12 cellular contexts compared by ENCODE assay signal in genomic region chr19:35459414-35460082, GRCh38. TPM values are rescaled to one million over a fixed set of nuclear protein-coding genes. Genes with fewer than 3 reads are reported as not detected.
DNase-seq lines count a peak whose midpoint lies in the region; ATAC-seq and TF ChIP-seq lines count a peak whose summit lies in the region.
"Had no signal": no experiment of that assay in that cellular context is flagged by ENCODE, and none has a peak within 500 bp of the region (broad histone marks: within the 10 kb centered on the region; RNA-seq: fewer than 3 reads in every experiment).

No MANE protein-coding gene starts in this region.

- H3K36me3 Mint-ChIP-seq in activated B cell treated with CpG ODN at 0.5 μM for 24 hours (ENCODE audit: low read depth) = no peaks in the 10 kb centered on the region

- in situ Hi-C loops in G401 (cut with HindIII; ENCODE audit: low sequenced_read_pairs) = no loop called here

- TF ChIP-seq CTCF in activated B cell treated with CpG ODN at 0.5 μM for 24 hours (IDR thresholded peaks at IDR 0.05) = no peak

- no peaks in the 10 kb centered on the region for H3K27me3 Mint-ChIP-seq in activated B cell treated with CpG ODN at 0.5 μM for 24 hours

- DNase-seq in G401 (ENCODE audit: low spot score) = peak; percentile 6
- no peak for DNase-seq in activated B cell treated with CpG ODN at 0.5 μM for 24 hours
- peak; percentile 30 for DNase-seq in kidney tubule cell (ENCODE audit: low spot score)
- DNase-seq in sciatic nerve (ENCODE audit: low spot score) = peak; percentile 66
- no peak for DNase-seq in activated T-cell treated with anti-CD3 and anti-CD28 coated beads for 4 hours
- DNase-seq in NCI-H345 treated with DMSO at 0.1 percent for 48 hours (lab: John Stamatoyannopoulos, UW; ENCODE audit: unreplicated experiment) = no peak
- DNase-seq in AG20443 (ENCODE audit: low spot score) = no peak
- DNase-seq: activated CD4-positive, alpha-beta T cell treated with anti-CD3 and anti-CD28 coated beads for 48 hours; NCI-H446 had no signal

- ATAC-seq in activated B cell treated with CpG ODN at 0.5 μM for 24 hours (ENCODE audit: low read depth) = no peak
- ATAC-seq in sciatic nerve = peak; percentile 80
- ATAC-seq in HG02973 (IDR thresholded peaks at IDR 0.05; ENCODE audit: unreplicated experiment) = no peak

- POLR2A ChIA-PET in activated B cell treated with CpG ODN at 0.5 μM for 24 hours (lab: Charles Lee) = interaction anchor here (0.6 to 4.9 kb wide), 8 partner anchors 31 to 1096 kb away, joined by 3 to 46 read pairs (median 4); partner anchors contain the start of genes CD22 and FFAR1

- peak overlapping the region; percentile 47 for H3K27ac Mint-ChIP-seq in activated B cell treated with CpG ODN at 0.5 μM for 24 hours

- CTCF ChIA-PET in activated B cell treated with CpG ODN at 0.5 μM for 24 hours (lab: Charles Lee) = interaction anchor here (2.2 to 3.7 kb wide), 2 partner anchors 9 to 36 kb away, joined by 6 to 18 read pairs; no protein-coding TSS in a partner anchor

- peaks cover 85% of the 10 kb centered on the region for H3K4me1 Mint-ChIP-seq in activated B cell treated with CpG ODN at 0.5 μM for 24 hours

- peak overlapping the region; percentile 6 for H3K4me3 Mint-ChIP-seq in activated B cell treated with CpG ODN at 0.5 μM for 24 hours

- intact Hi-C loops in activated B cell treated with CpG ODN at 0.5 μM for 24 hours (cut with micrococcal nuclease) (loop anchor here (1.0 to 10.0 kb wide), 4 partner anchors 25 to 395 kb away; partner anchors contain the start of gene FXYD7), sciatic nerve (cut with DNase I) (no loop called here)

- no peaks in the 10 kb centered on the region for H3K9me3 Mint-ChIP-seq in activated B cell treated with CpG ODN at 0.5 μM for 24 hours

RNA-seq across cellular contexts. Expression of gene FFAR2, which starts 11.5 kb away (rescaled TPM):
- not detected in 2 replicates for total RNA-seq in G401 (2014; rRNA removed; shearing (Covaris generic))
- total RNA-seq in activated B cell treated with CpG ODN at 0.5 μM for 24 hours (not detected in 2 replicates), sciatic nerve (4.5 TPM)
- total RNA-seq: SJSA1, vagina had no signal

RNA-seq across cellular contexts. Expression of gene KRTDAP, which starts 30.7 kb away (rescaled TPM):
- not detected in 2 replicates for total RNA-seq in G401 (2014; rRNA removed; shearing (Covaris generic))
- not detected in 2 replicates for total RNA-seq in activated B cell treated with CpG ODN at 0.5 μM for 24 hours
- not detected for total RNA-seq in sciatic nerve
- total RNA-seq: SJSA1 had no signal

RNA-seq across cellular contexts. Expression of gene DMKN, which starts 53.9 kb away (rescaled TPM):
- total RNA-seq in G401 (2014; rRNA removed; shearing (Covaris generic)) = 85.4 and 136 TPM in 2 replicates
- 1.5 and 1.7 TPM in 2 replicates for total RNA-seq in activated B cell treated with CpG ODN at 0.5 μM for 24 hours
- total RNA-seq in sciatic nerve = 26.5 TPM
- total RNA-seq: SJSA1 had no signal

Comparison
In these comparisons a context has a peak if more than half of its experiments do, and no peak if none do; other contexts are left out.
1. DNase-seq: peak in G401 (single experiment), kidney tubule cell (single experiment) and sciatic nerve (single experiment); none in activated B cell treated with CpG ODN at 0.5 μM for 24 hours (single experiment), activated T-cell treated with anti-CD3 and anti-CD28 coated beads for 4 hours (single experiment), NCI-H345 treated with DMSO at 0.1 percent for 48 hours (single experiment) and AG20443 (single experiment).
2. RNA of gene DMKN, which starts 53.9 kb away (total RNA-seq): 85.4 to 136 TPM in G401 and 26.5 TPM in sciatic nerve (single experiment); 1.5 to 1.7 TPM in activated B cell treated with CpG ODN at 0.5 μM for 24 hours; every median in the first group is over 10 times any median in the second.